1 cellular context compared by ENCODE assay signal in genomic region chr14:23034498-23035302, GRCh38.
TF ChIP-seq lines count a peak whose summit lies in the region.

TSS of gene PSMB5 (minus strand) at chr14:23034900. CDS start at chr14:23034881, 19 bp downstream.

TF ChIP-seq in HEK293, 187 proteins besides CTCF, POLR2A, EP300 and RAD21 (continued from another document):
- TF ChIP-seq AEBP2 (tag by site-specific recombination; IDR thresholded peaks at IDR 0.05; ENCODE audit: borderline replicate concordance) = no peak
- TF ChIP-seq SCRT1 (tag by site-specific recombination; IDR thresholded peaks at IDR 0.05; ENCODE audit: borderline replicate concordance) = no peak
- TF ChIP-seq, protein P1, sequence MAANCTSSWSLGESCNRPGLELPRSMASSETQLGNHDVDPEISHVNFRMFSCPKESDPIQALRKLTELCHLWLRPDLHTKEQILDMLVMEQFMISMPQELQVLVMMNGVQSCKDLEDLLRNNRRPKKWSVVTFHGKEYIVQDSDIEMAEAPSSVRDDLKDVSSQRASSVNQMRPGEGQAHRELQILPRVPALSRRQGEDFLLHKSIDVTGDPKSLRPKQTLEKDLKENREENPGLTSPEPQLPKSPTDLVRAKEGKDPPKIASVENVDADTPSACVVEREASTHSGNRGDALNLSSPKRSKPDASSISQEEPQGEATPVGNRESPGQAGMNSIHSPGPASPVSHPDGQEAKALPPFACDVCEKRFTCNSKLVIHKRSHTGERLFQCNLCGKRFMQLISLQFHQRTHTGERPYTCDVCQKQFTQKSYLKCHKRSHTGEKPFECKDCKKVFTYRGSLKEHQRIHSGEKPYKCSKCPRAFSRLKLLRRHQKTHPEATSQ (tag by site-specific recombination; IDR thresholded peaks at IDR 0.05) = no peak
- TF ChIP-seq ZNF501 (tag by site-specific recombination; IDR thresholded peaks at IDR 0.05) = no peak
- TF ChIP-seq ZBTB11 (tag by site-specific recombination; conservative IDR thresholded peaks at IDR 0.05; ENCODE audit: low read depth) = no peak; the same call in none of the 2 replicates
- peak; percentile 95 for TF ChIP-seq YY2 (tag by site-specific recombination; IDR thresholded peaks at IDR 0.05)
- no peak for TF ChIP-seq ZNF202 (tag by site-specific recombination; IDR thresholded peaks at IDR 0.05; ENCODE audit: borderline replicate concordance)
- TF ChIP-seq IKZF3 (tag by site-specific recombination; IDR thresholded peaks at IDR 0.05) = no peak
- no peak for TF ChIP-seq ZNF768 (tag by site-specific recombination; IDR thresholded peaks at IDR 0.05)
- no peak for TF ChIP-seq ZNF488 (tag by site-specific recombination; IDR thresholded peaks at IDR 0.05)
- TF ChIP-seq PRDM1 (tag by site-specific recombination; IDR thresholded peaks at IDR 0.05) = no peak
- TF ChIP-seq ZBTB21 (tag by site-specific recombination; IDR thresholded peaks at IDR 0.05) = peak; percentile 95
- peak; percentile 53; the same call in 1 of the 2 replicates for TF ChIP-seq ZNF639 (tag by site-specific recombination; IDR thresholded peaks at IDR 0.05)
- TF ChIP-seq ZNF670 (tag by site-specific recombination; IDR thresholded peaks at IDR 0.05; ENCODE audit: low read depth) = no peak
- no peak for TF ChIP-seq ZNF416 (tag by site-specific recombination; IDR thresholded peaks at IDR 0.05)
- TF ChIP-seq GLI2 (tag by site-specific recombination; IDR thresholded peaks at IDR 0.05; ENCODE audit: borderline replicate concordance, low read depth) = no peak
- TF ChIP-seq SP3 (tag by site-specific recombination; IDR thresholded peaks at IDR 0.05) = peak; percentile 90
- TF ChIP-seq ZNF707 (tag by site-specific recombination; IDR thresholded peaks at IDR 0.05) = no peak
- TF ChIP-seq ZNF791 (tag by site-specific recombination; IDR thresholded peaks at IDR 0.05) = no peak
- TF ChIP-seq, protein P2, sequence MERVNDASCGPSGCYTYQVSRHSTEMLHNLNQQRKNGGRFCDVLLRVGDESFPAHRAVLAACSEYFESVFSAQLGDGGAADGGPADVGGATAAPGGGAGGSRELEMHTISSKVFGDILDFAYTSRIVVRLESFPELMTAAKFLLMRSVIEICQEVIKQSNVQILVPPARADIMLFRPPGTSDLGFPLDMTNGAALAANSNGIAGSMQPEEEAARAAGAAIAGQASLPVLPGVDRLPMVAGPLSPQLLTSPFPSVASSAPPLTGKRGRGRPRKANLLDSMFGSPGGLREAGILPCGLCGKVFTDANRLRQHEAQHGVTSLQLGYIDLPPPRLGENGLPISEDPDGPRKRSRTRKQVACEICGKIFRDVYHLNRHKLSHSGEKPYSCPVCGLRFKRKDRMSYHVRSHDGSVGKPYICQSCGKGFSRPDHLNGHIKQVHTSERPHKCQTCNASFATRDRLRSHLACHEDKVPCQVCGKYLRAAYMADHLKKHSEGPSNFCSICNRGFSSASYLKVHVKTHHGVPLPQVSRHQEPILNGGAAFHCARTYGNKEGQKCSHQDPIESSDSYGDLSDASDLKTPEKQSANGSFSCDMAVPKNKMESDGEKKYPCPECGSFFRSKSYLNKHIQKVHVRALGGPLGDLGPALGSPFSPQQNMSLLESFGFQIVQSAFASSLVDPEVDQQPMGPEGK (tag by site-specific recombination; IDR thresholded peaks at IDR 0.05) = peak; percentile 33; the same call in 1 of the 2 replicates
- TF ChIP-seq ZNF23 (tag by site-specific recombination; IDR thresholded peaks at IDR 0.05; ENCODE audit: borderline replicate concordance) = no peak
- no peak for TF ChIP-seq ZNF785 (tag by site-specific recombination; IDR thresholded peaks at IDR 0.05)
- TF ChIP-seq KLF1 (tag by site-specific recombination; IDR thresholded peaks at IDR 0.05) = no peak
- peak; percentile 33; the same call in 1 of the 2 replicates for TF ChIP-seq ZNF24 (tag by site-specific recombination; IDR thresholded peaks at IDR 0.05)
- peak; percentile 88 for TF ChIP-seq ZBTB20 (tag by site-specific recombination; IDR thresholded peaks at IDR 0.05)
- TF ChIP-seq, protein P3, sequence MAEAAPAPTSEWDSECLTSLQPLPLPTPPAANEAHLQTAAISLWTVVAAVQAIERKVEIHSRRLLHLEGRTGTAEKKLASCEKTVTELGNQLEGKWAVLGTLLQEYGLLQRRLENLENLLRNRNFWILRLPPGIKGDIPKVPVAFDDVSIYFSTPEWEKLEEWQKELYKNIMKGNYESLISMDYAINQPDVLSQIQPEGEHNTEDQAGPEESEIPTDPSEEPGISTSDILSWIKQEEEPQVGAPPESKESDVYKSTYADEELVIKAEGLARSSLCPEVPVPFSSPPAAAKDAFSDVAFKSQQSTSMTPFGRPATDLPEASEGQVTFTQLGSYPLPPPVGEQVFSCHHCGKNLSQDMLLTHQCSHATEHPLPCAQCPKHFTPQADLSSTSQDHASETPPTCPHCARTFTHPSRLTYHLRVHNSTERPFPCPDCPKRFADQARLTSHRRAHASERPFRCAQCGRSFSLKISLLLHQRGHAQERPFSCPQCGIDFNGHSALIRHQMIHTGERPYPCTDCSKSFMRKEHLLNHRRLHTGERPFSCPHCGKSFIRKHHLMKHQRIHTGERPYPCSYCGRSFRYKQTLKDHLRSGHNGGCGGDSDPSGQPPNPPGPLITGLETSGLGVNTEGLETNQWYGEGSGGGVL (tag by site-specific recombination; IDR thresholded peaks at IDR 0.05) = no peak
- no peak for TF ChIP-seq TSHZ1 (tag by site-specific recombination; IDR thresholded peaks at IDR 0.05; ENCODE audit: borderline replicate concordance)
- no peak for TF ChIP-seq INSM2 (tag by site-specific recombination; IDR thresholded peaks at IDR 0.05)
- no peak for TF ChIP-seq ZNF221 (tag by site-specific recombination; IDR thresholded peaks at IDR 0.05; ENCODE audit: borderline replicate concordance)
- TF ChIP-seq SETDB1 (IDR thresholded peaks at IDR 0.05; ENCODE audit: insufficient read length, low read length) = no peak
- no peak for TF ChIP-seq WT1 (tag by site-specific recombination; IDR thresholded peaks at IDR 0.05)
- no peak for TF ChIP-seq ZNF175 (tag by site-specific recombination; IDR thresholded peaks at IDR 0.05)
- TF ChIP-seq ZNF335 (tag by site-specific recombination; conservative IDR thresholded peaks at IDR 0.05) = peak; percentile 87
- TF ChIP-seq ZIC2 (tag by site-specific recombination; IDR thresholded peaks at IDR 0.05) = no peak
- peak; percentile 91 for TF ChIP-seq ZNF76 (tag by site-specific recombination; IDR thresholded peaks at IDR 0.05; ENCODE audit: borderline replicate concordance, low read depth)
- peak; percentile 16; the same call in 1 of the 2 replicates for TF ChIP-seq ZNF623 (tag by site-specific recombination; IDR thresholded peaks at IDR 0.05)
- TF ChIP-seq ZNF426 (tag by site-specific recombination; IDR thresholded peaks at IDR 0.05) = no peak
- TF ChIP-seq ZNF274 (IDR thresholded peaks at IDR 0.05; ENCODE audit: low read length) = no peak
- no peak for TF ChIP-seq ZNF274 (tag by site-specific recombination; IDR thresholded peaks at IDR 0.05; ENCODE audit: borderline replicate concordance)
- no peak for TF ChIP-seq ZNF157 (tag by site-specific recombination; IDR thresholded peaks at IDR 0.05)
